Comparison of ENCODE assay signal across 16 cellular contexts in genomic region chr18:61870151-61870550, GRCh38. TPM values are rescaled to one million over a fixed set of nuclear protein-coding genes. Genes with fewer than 3 reads are reported as not detected.
DNase-seq lines count a peak whose midpoint lies in the region; ATAC-seq and TF ChIP-seq lines count a peak whose summit lies in the region.
"Had no signal": no experiment of that assay in that cellular context is flagged by ENCODE, and none has a peak within 500 bp of the region (broad histone marks: within the 10 kb centered on the region; RNA-seq: fewer than 3 reads in every experiment).

No MANE protein-coding gene starts in this region.

- no peaks in the 10 kb centered on the region for H3K79me2 ChIP-seq in trophoblast cell (ENCODE audit: control insufficient read depth, insufficient read depth, low read length, poor library complexity)

- H3K4me3 ChIP-seq in SJCRH30 = peak overlapping the region; percentile 23; the same call in 1 of the 2 replicates
- no peak overlapping the region for H3K4me3 ChIP-seq in fibroblast of pulmonary artery (replicated peaks; ENCODE audit: low read depth, low read length)
- no peak overlapping the region for H3K4me3 ChIP-seq in trophoblast cell (ENCODE audit: low read depth, low read length)
- H3K4me3 ChIP-seq in CD4-positive, alpha-beta memory T cell (ENCODE audit: low read length in 2 of 2) = no peak overlapping the region
- H3K4me3 ChIP-seq: left lung, ovary had no signal

- H3K4me3 Mint-ChIP-seq in CD4-positive, alpha-beta memory T cell = no peak overlapping the region
- H3K4me3 Mint-ChIP-seq: activated T-cell treated with anti-CD3 and anti-CD28 coated beads, Interleukin-2, amount 50 U/mL, for 72 hours had no signal

- H3K9ac ChIP-seq in trophoblast cell (ENCODE audit: low read length) = no peak overlapping the region
- H3K9ac ChIP-seq: KMS-11 had no signal

- peaks cover 4% of the 10 kb centered on the region for H3K79me1 ChIP-seq in trophoblast cell (ENCODE audit: low read length)

- no peaks in the 10 kb centered on the region for H3K36me3 Mint-ChIP-seq in CD4-positive, alpha-beta memory T cell

- no peak overlapping the region for H3K14ac ChIP-seq in trophoblast cell (ENCODE audit: low read length)

- H2AFZ ChIP-seq in trophoblast cell (ENCODE audit: insufficient read depth, low read length, poor library complexity) = peak overlapping the region; percentile 57

- peak overlapping the region; percentile 49 for H4K8ac ChIP-seq in trophoblast cell (ENCODE audit: low read depth, low read length)

- no peak overlapping the region for H3K18ac ChIP-seq in trophoblast cell (ENCODE audit: low read length)

- no peak overlapping the region for H4K12ac ChIP-seq in trophoblast cell (ENCODE audit: low read depth, low read length)

- H2BK12ac ChIP-seq in trophoblast cell (ENCODE audit: low read length) = peak overlapping the region; percentile 92

- H2BK120ac ChIP-seq in trophoblast cell (ENCODE audit: insufficient read depth, low read length, poor library complexity) = no peak overlapping the region

- ATAC-seq in HG03139 (IDR thresholded peaks at IDR 0.05; ENCODE audit: unreplicated experiment) = no peak
- no peak for ATAC-seq in GM18520 (IDR thresholded peaks at IDR 0.05; ENCODE audit: unreplicated experiment)
- ATAC-seq: activated T-cell treated with anti-CD3 and anti-CD28 coated beads, Interleukin-2, amount 50 U/mL, for 72 hours; left lung had no signal

- no peak overlapping the region for H2BK5ac ChIP-seq in trophoblast cell (ENCODE audit: low read depth, low read length, poor library complexity)

- no CpG with 5 or more reads among the region's 8 CpGs for WGBS in trophoblast cell (ENCODE audit: extremely low coverage, insufficient coverage, insufficient read length)

- H3K27ac ChIP-seq in SJCRH30 (peak overlapping the region; percentile 63), trophoblast cell (ENCODE audit: low read depth, low read length) (peak overlapping the region; percentile 19)
- H3K27ac ChIP-seq in CD4-positive, alpha-beta memory T cell (ENCODE audit: low read depth, low read length) = no peak overlapping the region
- H3K27ac ChIP-seq: KMS-11, ovary had no signal

- no peak overlapping the region for H3K4me2 ChIP-seq in trophoblast cell (ENCODE audit: low read length)
- H3K4me2 ChIP-seq: KMS-11 had no signal

- POLR2A ChIA-PET in CD4-positive, alpha-beta memory T cell (lab: Charles Lee; ENCODE audit: partially characterized antibody) = no interaction called here

- H3K9me3 ChIP-seq in SJCRH30 (replicated peaks) = no peaks in the 10 kb centered on the region
- H3K9me3 ChIP-seq in trophoblast cell (ENCODE audit: insufficient read depth, low read depth, low read length) = no peaks in the 10 kb centered on the region
- no peaks in the 10 kb centered on the region for H3K9me3 ChIP-seq in CD4-positive, alpha-beta memory T cell (ENCODE audit: control insufficient read depth in 1 of 2, low read length in 2 of 2)
- H3K9me3 ChIP-seq: left lung, ovary had no signal

- H2AK5ac ChIP-seq in trophoblast cell (ENCODE audit: low read length) = no peak overlapping the region

- peaks cover 0 to 2% (median 0%) of the 10 kb centered on the region in 8 donors for H3K9me3 Mint-ChIP-seq in CD4-positive, alpha-beta memory T cell
- H3K9me3 Mint-ChIP-seq: activated T-cell treated with anti-CD3 and anti-CD28 coated beads, Interleukin-2, amount 50 U/mL, for 72 hours had no signal

- H3K36me3 ChIP-seq in SJCRH30 (no peaks in the 10 kb centered on the region), trophoblast cell (ENCODE audit: control insufficient read depth in 1 of 2, insufficient read depth in 2 of 2, low read length in 2 of 2) (no peaks in the 10 kb centered on the region)
- H3K36me3 ChIP-seq in CD4-positive, alpha-beta memory T cell (ENCODE audit: insufficient read depth, low read length) = no peaks in the 10 kb centered on the region
- H3K36me3 ChIP-seq: left lung, ovary had no signal

- intact Hi-C loops in CD4-positive, alpha-beta memory T cell (cut with micrococcal nuclease) = no loop called here

- peak overlapping the region; percentile 84 for H4K91ac ChIP-seq in trophoblast cell (ENCODE audit: low read depth, low read length)

- H3K4me1 Mint-ChIP-seq in CD4-positive, alpha-beta memory T cell = no peaks in the 10 kb centered on the region

- no peaks in the 10 kb centered on the region for H3K27me3 ChIP-seq in SJCRH30
- no peaks in the 10 kb centered on the region for H3K27me3 ChIP-seq in trophoblast cell (ENCODE audit: insufficient read depth, low read length)
- no peaks in the 10 kb centered on the region for H3K27me3 ChIP-seq in CD4-positive, alpha-beta memory T cell (ENCODE audit: insufficient read depth, low read length)
- H3K27me3 ChIP-seq: left lung, ovary had no signal

- CTCF ChIA-PET in CD4-positive, alpha-beta memory T cell (lab: Charles Lee; ENCODE audit: partially characterized antibody) = no interaction called here

- peaks cover 0 to 4% of the 10 kb centered on the region in 2 donors for H3K27me3 Mint-ChIP-seq in CD4-positive, alpha-beta memory T cell

- H3K27ac Mint-ChIP-seq in CD4-positive, alpha-beta memory T cell = no peak overlapping the region
- H3K27ac Mint-ChIP-seq: activated T-cell treated with anti-CD3 and anti-CD28 coated beads, Interleukin-2, amount 50 U/mL, for 72 hours had no signal

- in situ Hi-C loops in GM13977 (cut with MboI; ENCODE audit: low pct_unique_long_range_greater_than_20kb, low sequenced_read_pairs, unreplicated experiment) = loop anchor here (25.0 kb wide), 1 partner anchor 108 kb away; no protein-coding TSS in a partner anchor

- H3K4ac ChIP-seq in trophoblast cell (ENCODE audit: low read depth, low read length) = no peak overlapping the region

- DNase-seq in ELF-1 (ENCODE audit: low read depth, low spot score) = peak; percentile 85
- peak; percentile 72 to 82 for DNase-seq in SJCRH30
- peak; percentile 17 for DNase-seq in fibroblast of pulmonary artery (ENCODE audit: low read depth)
- no peak for DNase-seq in trophoblast cell
- no peak for DNase-seq in CD4-positive, alpha-beta memory T cell
- DNase-seq in GM13977 (ENCODE audit: low spot score) = no peak
- DNase-seq: activated CD4-positive, alpha-beta T cell treated with anti-CD3 and anti-CD28 coated beads for 48 hours; activated T-cell treated with anti-CD3 and anti-CD28 coated beads, Interleukin-2, amount 50 U/mL, for 72 hours; amygdala; effector memory CD4-positive, alpha-beta T cell; left lung; NCI-H146; ovary had no signal

- H3K4me1 ChIP-seq in SJCRH30 (peaks cover 23% of the 10 kb centered on the region), trophoblast cell (ENCODE audit: control insufficient read depth in 1 of 2, insufficient read depth in 2 of 2, low read length in 2 of 2) (peaks cover 4 to 6% of the 10 kb centered on the region in 2 experiments)
- no peaks in the 10 kb centered on the region for H3K4me1 ChIP-seq in CD4-positive, alpha-beta memory T cell (ENCODE audit: insufficient read depth, low read length)
- H3K4me1 ChIP-seq: left lung had no signal

- TF ChIP-seq CTCF in fibroblast of pulmonary artery (IDR thresholded peaks at IDR 0.05; ENCODE audit: low read length, missing control alignments) = no peak
- TF ChIP-seq CTCF in GM13977 (IDR thresholded peaks at IDR 0.05; ENCODE audit: extremely low read depth, insufficient read depth, missing control alignments) = no peak

- no peak overlapping the region for H3K23ac ChIP-seq in trophoblast cell (ENCODE audit: low read length)

RNA-seq across cellular contexts. Expression of gene RNF152, which starts 22.7 kb away (rescaled TPM):
- 20.8 and 22.9 TPM in 2 replicates for total RNA-seq in SJCRH30 (2014; rRNA removed; shearing (Covaris generic))
- 4.0 and 4.4 TPM in 2 replicates for polyA plus RNA-seq in trophoblast cell (2013)
- under 1 TPM; 0.06 to 0.20 TPM for total RNA-seq in CD4-positive, alpha-beta memory T cell
- polyA plus RNA-seq in CD4-positive, alpha-beta memory T cell = not detected

Comparison
In these comparisons a context has a peak if more than half of its experiments do, and no peak if none do; other contexts are left out.
1. DNase-seq: peak in ELF-1 (single experiment), SJCRH30 (2 of 2) and fibroblast of pulmonary artery (single experiment); none in trophoblast cell (0 of 2), CD4-positive, alpha-beta memory T cell (0 of 5) and GM13977 (single experiment).
2. RNA of gene RNF152, which starts 22.7 kb away (total RNA-seq): 20.8 to 22.9 TPM in SJCRH30; 0.06 to 0.20 TPM in CD4-positive, alpha-beta memory T cell; every median in the first group is over 10 times any median in the second.